ENCODE assay signal across 28 cellular contexts in genomic region chr15:91027677-91028076, GRCh38. TPM values are rescaled to one million over a fixed set of nuclear protein-coding genes. Genes with fewer than 3 reads are reported as not detected.
DNase-seq lines count a peak whose midpoint lies in the region; ATAC-seq and FAIRE-seq lines count a peak whose summit lies in the region.
"Had no signal": no experiment of that assay in that cellular context is flagged by ENCODE, and none has a peak within 500 bp of the region (broad histone marks: within the 10 kb centered on the region; RNA-seq: fewer than 3 reads in every experiment).

No MANE protein-coding gene starts in this region.

- 61% methylated on average over 1 of the region's 1 CpG for WGBS in right cardiac atrium

- H3K9me3 ChIP-seq in right cardiac atrium (ENCODE audit: control insufficient read depth, low read length), result no peaks in the 10 kb centered on the region
- H3K9me3 ChIP-seq: A549, BE2C, BLaER1 had no signal

- peak; percentile 44 for DNase-seq in cardiac septum (ENCODE audit: low spot score)
- no peak for DNase-seq in right cardiac atrium
- no peak for DNase-seq in left colon
- peak; percentile 4 for DNase-seq in posterior vena cava (ENCODE audit: low spot score)
- no peak for DNase-seq in urothelium cell line (ENCODE audit: low spot score)
- no peak for DNase-seq in T-helper 2 cell
- DNase-seq: BE2C; C1 segment of cervical spinal cord; CD4-positive, alpha-beta memory T cell; CD4-positive, CD25-positive, alpha-beta regulatory T cell; CD8-positive, alpha-beta memory T cell; COR-L47; DMS 273 treated with DMSO at 0.1 percent for 48 hours; DMS153; DMS53; DMS79; DND-41; EL; GDM1 had no signal

- H3K4me3 ChIP-seq in right cardiac atrium (ENCODE audit: low read length), result no peak overlapping the region
- H3K4me3 ChIP-seq: A549, BLaER1, GM12878 had no signal

- FAIRE-seq in urothelium cell line (lab: Jason Lieb, UNC), result peak; percentile 9
- FAIRE-seq: A549, GM12878, GM12892, GM18507, GM19239 had no signal

- H3K27me3 ChIP-seq in right cardiac atrium (ENCODE audit: control insufficient read depth, insufficient read depth), result no peaks in the 10 kb centered on the region
- H3K27me3 ChIP-seq: BE2C, BLaER1 had no signal

- intact Hi-C loops in cardiac septum (cut with DNase I) (no loop called here), right cardiac atrium (cut with DNase I) (no loop called here), left colon (cut with DNase I, micrococcal nuclease) (no loop called here), posterior vena cava (cut with DNase I) (no loop called here)

- no peaks in the 10 kb centered on the region for H3K4me1 ChIP-seq in right cardiac atrium (ENCODE audit: control insufficient read depth, insufficient read depth, low read length)
- H3K4me1 ChIP-seq: BE2C had no signal

- no peak overlapping the region for H3K27ac ChIP-seq in right cardiac atrium (ENCODE audit: low read length)
- H3K27ac ChIP-seq: 22Rv1, A549, BLaER1 had no signal

- ATAC-seq in right cardiac atrium, result no peak
- peak; percentile 72 for ATAC-seq in left colon
- no peak for ATAC-seq in GM19023 (IDR thresholded peaks at IDR 0.05; ENCODE audit: unreplicated experiment)
- ATAC-seq in GM19452 (IDR thresholded peaks at IDR 0.05; ENCODE audit: unreplicated experiment), result no peak
- ATAC-seq: A549, GM12878 had no signal

RNA-seq across cellular contexts. Expression of gene VPS33B, which starts 5.3 kb away (rescaled TPM):
- total RNA-seq in cardiac septum, result 6.8 TPM
- total RNA-seq in right cardiac atrium, result 1 to 10 TPM; 3.8 to 7.6 (median 6.8) TPM
- polyA plus RNA-seq in right cardiac atrium, result 4.2 TPM
- 10 to 100 TPM; 15.1 to 16.9 TPM for total RNA-seq in left colon
- 10 to 100 TPM; 10.1 to 14.3 TPM for total RNA-seq in posterior vena cava

RNA-seq across cellular contexts. Expression of gene PRC1, which starts 33.3 kb away (rescaled TPM):
- total RNA-seq in cardiac septum (3.1 TPM), right cardiac atrium (1 to 10 TPM; 5.1 to 8.7 (median 6.9) TPM), left colon (10 to 100 TPM; 13.8 to 31.7 TPM), posterior vena cava (1 to 10 TPM; 6.2 to 7.9 TPM)
- 5.7 TPM for polyA plus RNA-seq in right cardiac atrium

Comparison
In these comparisons a context has a peak if more than half of its experiments do, and no peak if none do; other contexts are left out.
1. DNase-seq: peak in cardiac septum (single experiment) and posterior vena cava (single experiment); none in right cardiac atrium (0 of 3), left colon (0 of 2), urothelium cell line (single experiment) and T-helper 2 cell (0 of 5).